1 cellular context compared by ENCODE assay signal in the genomic region with DNA sequence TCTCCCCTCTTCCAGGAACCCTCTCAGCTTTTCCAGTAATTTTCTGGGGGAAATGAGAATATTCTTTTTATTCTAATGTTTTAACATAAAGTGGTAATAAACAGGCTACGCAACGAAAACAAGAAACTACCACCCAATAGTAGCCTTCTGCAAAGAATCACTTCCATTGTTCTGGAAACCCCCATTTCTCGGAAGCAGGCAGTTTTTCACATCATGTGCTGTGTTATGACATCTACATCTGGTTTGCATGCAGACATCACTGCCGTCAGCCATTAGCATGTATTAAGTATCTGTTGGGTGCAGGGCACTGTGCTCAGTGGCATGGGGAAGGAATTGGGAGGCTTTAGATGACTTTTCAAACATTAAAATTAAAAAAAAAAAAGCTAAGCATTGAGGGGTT.
TF ChIP-seq lines count a peak whose summit lies in the region.

No MANE protein-coding gene starts in this region.

TF ChIP-seq in neural cell, 6 proteins besides CTCF, POLR2A, EP300 and RAD21 (continued from another document):
- TF ChIP-seq POLR2AphosphoS5 (IDR thresholded peaks at IDR 0.05) = peak; percentile 43
- no peak for TF ChIP-seq MXI1 (conservative IDR thresholded peaks at IDR 0.05; ENCODE audit: poor library complexity, severe bottlenecking)
- TF ChIP-seq SMC3 (conservative IDR thresholded peaks at IDR 0.05; ENCODE audit: poor library complexity) = no peak
- TF ChIP-seq TAF1 (IDR thresholded peaks at IDR 0.05; ENCODE audit: low read depth) = no peak
